In the genomic region with DNA sequence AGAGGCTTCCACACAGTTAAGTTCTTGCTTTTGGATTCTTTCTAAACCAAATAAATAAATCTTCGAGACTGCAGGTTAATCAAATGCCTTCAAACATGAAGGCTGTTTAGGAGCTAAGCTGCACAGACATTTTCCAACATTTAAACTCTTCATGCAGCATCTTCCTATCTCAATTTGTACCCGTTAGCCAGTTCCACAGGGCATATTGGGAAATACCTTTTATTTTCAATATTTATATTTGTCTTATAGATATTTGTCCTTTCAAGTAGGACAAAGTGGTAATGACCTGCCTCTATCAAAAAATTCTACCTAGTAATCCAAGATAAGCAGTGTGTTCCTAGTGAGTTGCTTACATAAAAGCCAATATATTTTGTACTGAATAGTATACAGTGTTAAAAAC, we compare ENCODE assay signal across 7 cellular contexts.
"Had no signal": no experiment of that assay in that cellular context is flagged by ENCODE, and none has a peak within 500 bp of the region (broad histone marks: within the 10 kb centered on the region; RNA-seq: fewer than 3 reads in every experiment).

No MANE protein-coding gene starts in this region.

- H3K9ac ChIP-seq: KMS-11 had no signal

- FAIRE-seq: HTR-8/SVneo, K562 had no signal

- ATAC-seq: K562 had no signal

- H3K4me3 ChIP-seq: K562 had no signal

- H3K27ac ChIP-seq: HL-60, KMS-11 had no signal

- H3K4me2 ChIP-seq: KMS-11 had no signal

- DNase-seq: IMR-90, KBM-7, KG1 had no signal
